Comparison of ENCODE assay signal across 23 cellular contexts in genomic region chr14:24895622-24896021, GRCh38.
"Had no signal": no experiment of that assay in that cellular context is flagged by ENCODE, and none has a peak within 500 bp of the region (broad histone marks: within the 10 kb centered on the region; RNA-seq: fewer than 3 reads in every experiment).

No MANE protein-coding gene starts in this region.

- H3K27me3 Mint-ChIP-seq: type B pancreatic cell had no signal

- H3K27ac ChIP-seq: breast epithelium, thoracic aorta had no signal

- H3K4me3 Mint-ChIP-seq: activated CD8-positive, alpha-beta memory T cell treated with anti-CD3 and anti-CD28 coated beads, Interleukin-2, amount 10 ng/mL, durations not matched to agents 7 days and 5 days; activated CD8-positive, alpha-beta T cell treated with anti-CD3 and anti-CD28 coated beads, Interleukin-2, amount 10 ng/mL, durations not matched to agents 7 days and 5 days; activated naive CD4-positive, alpha-beta T cell treated with anti-CD3 and anti-CD28 coated beads, Interleukin-2, amount 50 U/mL, for 24 hours; activated naive CD8-positive, alpha-beta T cell treated with anti-CD3 and anti-CD28 coated beads, Interleukin-2, amount 50 U/mL, for 24 hours; T-helper 17 cell; type B pancreatic cell; WTC11 had no signal

- H3K4me1 ChIP-seq: breast epithelium, uterus had no signal

- H3K27me3 ChIP-seq: breast epithelium, uterus had no signal

- H3K4me3 ChIP-seq: breast epithelium, thoracic aorta, uterus had no signal

- H3K4me1 Mint-ChIP-seq: activated CD8-positive, alpha-beta memory T cell treated with anti-CD3 and anti-CD28 coated beads, Interleukin-2, amount 10 ng/mL, durations not matched to agents 7 days and 5 days; activated naive CD4-positive, alpha-beta T cell treated with anti-CD3 and anti-CD28 coated beads, Interleukin-2, amount 50 U/mL, for 24 hours; activated naive CD8-positive, alpha-beta T cell treated with anti-CD3 and anti-CD28 coated beads, Interleukin-2, amount 50 U/mL, for 24 hours; T-helper 17 cell; WTC11 had no signal

- FAIRE-seq: colon, frontal cortex had no signal

- ATAC-seq: activated CD8-positive, alpha-beta memory T cell treated with anti-CD3 and anti-CD28 coated beads, Interleukin-2, amount 10 ng/mL, durations not matched to agents 7 days and 5 days; activated CD8-positive, alpha-beta T cell treated with anti-CD3 and anti-CD28 coated beads, Interleukin-2, amount 10 ng/mL, durations not matched to agents 7 days and 5 days; activated naive CD8-positive, alpha-beta T cell treated with anti-CD3 and anti-CD28 coated beads, Interleukin-2, amount 50 U/mL, for 24 hours; T-helper 17 cell; WTC11 had no signal

- H3K36me3 Mint-ChIP-seq: activated CD8-positive, alpha-beta memory T cell treated with anti-CD3 and anti-CD28 coated beads, Interleukin-2, amount 10 ng/mL, durations not matched to agents 7 days and 5 days; activated naive CD4-positive, alpha-beta T cell treated with anti-CD3 and anti-CD28 coated beads, Interleukin-2, amount 50 U/mL, for 24 hours; WTC11 had no signal

- H3K36me3 ChIP-seq: breast epithelium, thoracic aorta, uterus had no signal

- H3K9me3 Mint-ChIP-seq: activated naive CD4-positive, alpha-beta T cell treated with anti-CD3 and anti-CD28 coated beads, Interleukin-2, amount 50 U/mL, for 24 hours; activated T-helper 2 cell treated with anti-CD3 and anti-CD28 coated beads, Interferon-gamma antibody, Interleukin-2, Interleukin-4, amounts not matched to agents 10 μg/mL and 5 μg/mL and 100 μg/mL, durations not matched to agents 14 hours and 24 hours and 36 hours had no signal

- DNase-seq: activated CD8-positive, alpha-beta memory T cell treated with anti-CD3 and anti-CD28 coated beads, Interleukin-2, amount 10 ng/mL, durations not matched to agents 7 days and 5 days; activated CD8-positive, alpha-beta T cell treated with anti-CD3 and anti-CD28 coated beads, Interleukin-2, amount 10 ng/mL, durations not matched to agents 7 days and 5 days; activated naive CD8-positive, alpha-beta T cell treated with anti-CD3 and anti-CD28 coated beads, Interleukin-2, amount 50 U/mL, for 24 hours; activated T-cell treated with anti-CD3 and anti-CD28 coated beads, Interleukin-2, amount 50 U/mL, for 48 hours; central memory CD4-positive, alpha-beta T cell; effector memory CD4-positive, alpha-beta T cell; islet precursor cell; left ventricle myocardium superior; posterior cingulate gyrus; right cardiac atrium; stimulated activated CD4-positive, alpha-beta T cell treated with anti-CD3 and anti-CD28 coated beads, Interleukin-2, amount 100 ng/mL, for 48 hours; stimulated activated naive CD4-positive, alpha-beta T cell treated with Interleukin-2 at 50 U/mL for 16 hours; T-helper 17 cell; T1000; uterus had no signal

- H3K27ac Mint-ChIP-seq: activated CD8-positive, alpha-beta memory T cell treated with anti-CD3 and anti-CD28 coated beads, Interleukin-2, amount 10 ng/mL, durations not matched to agents 7 days and 5 days; activated CD8-positive, alpha-beta T cell treated with anti-CD3 and anti-CD28 coated beads, Interleukin-2, amount 10 ng/mL, durations not matched to agents 7 days and 5 days; activated naive CD4-positive, alpha-beta T cell treated with anti-CD3 and anti-CD28 coated beads, Interleukin-2, amount 50 U/mL, for 24 hours; activated naive CD8-positive, alpha-beta T cell treated with anti-CD3 and anti-CD28 coated beads, Interleukin-2, amount 50 U/mL, for 24 hours; activated T-helper 2 cell treated with anti-CD3 and anti-CD28 coated beads, Interferon-gamma antibody, Interleukin-2, Interleukin-4, amounts not matched to agents 10 μg/mL and 5 μg/mL and 100 μg/mL, durations not matched to agents 14 hours and 24 hours and 36 hours; T-helper 17 cell; type B pancreatic cell; WTC11 had no signal

- H3K9me3 ChIP-seq: thoracic aorta, uterus had no signal
